9 cellular contexts compared by ENCODE assay signal in genomic region chr11:63888170-63889086, GRCh38. TPM values are rescaled to one million over a fixed set of nuclear protein-coding genes. Genes with fewer than 3 reads are reported as not detected.
DNase-seq lines count a peak whose midpoint lies in the region; ATAC-seq and TF ChIP-seq lines count a peak whose summit lies in the region.
"Had no signal": no experiment of that assay in that cellular context is flagged by ENCODE, and none has a peak within 500 bp of the region (broad histone marks: within the 10 kb centered on the region; RNA-seq: fewer than 3 reads in every experiment).

No MANE protein-coding gene starts in this region.

- no peaks in the 10 kb centered on the region for H3K9me3 Mint-ChIP-seq in Caco-2 (ENCODE audit: unreplicated experiment)
- peaks cover 2% of the 10 kb centered on the region for H3K9me3 Mint-ChIP-seq in chondrocyte (ENCODE audit: low read depth)

- no peaks in the 10 kb centered on the region for H3K9me3 ChIP-seq in Caco-2

- H3K4me1 ChIP-seq in Caco-2 = peaks cover 33% of the 10 kb centered on the region

- no peaks in the 10 kb centered on the region; the same call in 1 of the 2 replicates for H3K36me3 ChIP-seq in Caco-2 (ENCODE audit: control insufficient read depth, insufficient read depth, low read length)

- CTCF ChIA-PET in Caco-2 (lab: Charles Lee) = interaction anchor here (0.5 to 1.4 kb wide), 9 partner anchors 16 to 1939 kb away, joined by 3 to 13 read pairs (median 6); partner anchors contain the start of genes COX8A and MARK2

- H3K27me3 Mint-ChIP-seq in Caco-2 (ENCODE audit: insufficient read depth, unreplicated experiment) (no peaks in the 10 kb centered on the region), chondrocyte (ENCODE audit: low read depth) (no peaks in the 10 kb centered on the region)

- intact Hi-C loops in Caco-2 (cut with micrococcal nuclease; ENCODE audit: unreplicated experiment) = loop anchor here (1.0 to 5.0 kb wide), 5 partner anchors 16 to 121 kb away; partner anchors contain the start of genes RCOR2 and ZFTA

- H3K4me3 Mint-ChIP-seq in Caco-2 (ENCODE audit: unreplicated experiment) (peak overlapping the region; percentile 95), chondrocyte (ENCODE audit: unreplicated experiment) (no peak overlapping the region)

- H3K27ac Mint-ChIP-seq in Caco-2 (ENCODE audit: unreplicated experiment) (peak overlapping the region; percentile 98), chondrocyte (ENCODE audit: unreplicated experiment) (peak overlapping the region; percentile 49)

- ATAC-seq in GM21723 (IDR thresholded peaks at IDR 0.05; ENCODE audit: unreplicated experiment) = peak; percentile 67
- peak; percentile 75 to 78 for ATAC-seq in activated CD4-positive, CD25-positive, alpha-beta regulatory T cell treated with anti-CD3 and anti-CD28 coated beads, Interleukin-2, amount 50 U/mL, for 24 hours

- H3K36me3 Mint-ChIP-seq in Caco-2 (ENCODE audit: insufficient read depth, unreplicated experiment) = peaks cover 42% of the 10 kb centered on the region
- peaks cover 2% of the 10 kb centered on the region for H3K36me3 Mint-ChIP-seq in chondrocyte (ENCODE audit: low read depth)

- H3K4me1 Mint-ChIP-seq in Caco-2 (ENCODE audit: low read depth, unreplicated experiment) (peaks cover 34% of the 10 kb centered on the region), chondrocyte (ENCODE audit: low read depth) (peaks cover 22% of the 10 kb centered on the region)

- POLR2A ChIA-PET in Caco-2 (lab: Charles Lee) = interaction anchor here (0.6 to 1.6 kb wide), 4 partner anchors 30 to 57 kb away, joined by 3 to 8 read pairs (median 4); partner anchors contain the start of gene MARK2

- no peaks in the 10 kb centered on the region for H3K27me3 ChIP-seq in Caco-2 (replicated peaks; ENCODE audit: control insufficient read depth, insufficient read depth, low read length)

- DNase-seq in Caco-2 (peak; percentile 87 to 92), MV-4-11 (lab: John Stamatoyannopoulos, UW) (peak; percentile 54), chondrocyte (ENCODE audit: low spot score) (no peak), lung microvascular endothelial cell (ENCODE audit: low read depth in 2 of 2) (peak; percentile 20 to 50), putamen (ENCODE audit: low spot score) (no peak)
- DNase-seq in stimulated activated CD8-positive, alpha-beta memory T cell treated with anti-CD3 and anti-CD28 coated beads, Interleukin-15, amount 100 ng/mL, for 24 hours (ENCODE audit: low read depth) = peak; percentile 29

- BruUV-seq in Caco-2 (replicated peaks; lab: Mats Ljungman, UMichigan) = TSS peak; percentile 61

- TF ChIP-seq CTCF in Caco-2 (IDR thresholded peaks at IDR 0.05; ENCODE audit: insufficient read depth in 1 of 2, low read depth in 1 of 2, low read length in 1 of 2, severe bottlenecking in 1 of 2, unreplicated experiment in 1 of 2) (no peak), chondrocyte (IDR thresholded peaks at IDR 0.05) (no peak)

- H3K4me3 ChIP-seq in Caco-2 (ENCODE audit: low read depth, low read length) = peak overlapping the region; percentile 56

RNA-seq across cellular contexts. Expression of gene RCOR2, which starts 28.5 kb away (rescaled TPM):
- 1.5 and 1.8 TPM in 2 replicates for total RNA-seq in Caco-2 (2022)
- total RNA-seq in chondrocyte = 1.3 to 3.8 TPM (median 2.7 TPM) in 3 replicates
- under 0.01 and 0.22 TPM in 2 replicates for total RNA-seq in lung microvascular endothelial cell
- total RNA-seq: T-helper 1 cell treated with Interleukin-12 subunit alpha and Interleukin-12 subunit beta and Interleukin-4 antibody, amounts not matched to agents 30 ng/mL and 1 ng/mL, for 36 hours had no signal

RNA-seq across cellular contexts. Expression of gene MARK2, which starts 49.5 kb away (rescaled TPM):
- total RNA-seq in Caco-2 (2022) (63.5 and 64.5 TPM in 2 replicates), chondrocyte (25.3 to 30.7 TPM (median 26.2 TPM) in 3 replicates), lung microvascular endothelial cell (6.8 and 9.9 TPM in 2 replicates)

RNA-seq across cellular contexts. Expression of gene NAA40, which starts 50.4 kb away (rescaled TPM):
- 42.7 and 43.7 TPM in 2 replicates for total RNA-seq in Caco-2 (2022)
- 17.7 to 28.0 TPM (median 20.8 TPM) in 3 replicates for total RNA-seq in chondrocyte
- total RNA-seq in lung microvascular endothelial cell = 8.3 TPM in 2 replicates

Comparison
In these comparisons a context has a peak if more than half of its experiments do, and no peak if none do; other contexts are left out.
1. DNase-seq: peak in Caco-2 (2 of 2), MV-4-11 (single experiment), lung microvascular endothelial cell (2 of 2) and stimulated activated CD8-positive, alpha-beta memory T cell treated with anti-CD3 and anti-CD28 coated beads, Interleukin-15, amount 100 ng/mL, for 24 hours (single experiment); none in chondrocyte (single experiment) and putamen (single experiment).